11 cellular contexts compared by ENCODE assay signal in the genomic region with DNA sequence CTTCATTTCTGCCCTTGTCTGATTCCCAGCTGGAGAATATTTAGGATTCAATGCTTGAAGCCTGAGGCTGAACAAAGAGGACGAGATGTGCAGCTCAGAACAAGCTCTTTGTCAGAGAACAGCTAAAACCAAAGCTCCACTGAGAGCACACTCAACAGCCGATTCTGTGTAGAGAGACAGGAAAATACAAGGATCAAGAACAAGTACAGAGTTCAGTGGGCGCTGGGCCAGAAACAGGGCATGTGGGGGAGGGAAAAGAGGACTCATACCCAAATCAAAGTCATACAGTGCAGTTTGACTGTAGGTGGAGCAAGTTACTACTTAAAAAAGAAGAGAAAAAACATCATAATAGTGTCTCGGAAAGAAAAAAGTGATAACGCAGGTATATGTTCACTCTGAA. TPM values are rescaled to one million over a fixed set of nuclear protein-coding genes. Genes with fewer than 3 reads are reported as not detected.
A peak's percentile ranks its signal among the peaks of the same experiment; 100 is the strongest.
DNase-seq lines count a peak whose midpoint lies in the region; ATAC-seq and TF ChIP-seq lines count a peak whose summit lies in the region.
"Had no signal": no experiment of that assay in that cellular context is flagged by ENCODE, and none has a peak within 500 bp of the region (broad histone marks: within the 10 kb centered on the region; RNA-seq: fewer than 3 reads in every experiment).

TSS of gene AGMO (minus strand) at position 176 of the 400 bp plus-strand sequence.

- ATAC-seq in GM18519 (IDR thresholded peaks at IDR 0.05; ENCODE audit: low FRiP score, unreplicated experiment) (no peak), HG03469 (IDR thresholded peaks at IDR 0.05; ENCODE audit: unreplicated experiment) (no peak), HG02840 (IDR thresholded peaks at IDR 0.05; ENCODE audit: low FRiP score, unreplicated experiment) (no peak), HG03280 (IDR thresholded peaks at IDR 0.05; ENCODE audit: unreplicated experiment) (no peak)
- ATAC-seq: activated CD8-positive, alpha-beta T cell treated with anti-CD3 and anti-CD28 coated beads, Interleukin-2, amount 10 ng/mL, durations not matched to agents 7 days and 5 days; stimulated activated naive B cell treated with anti-CD40 and anti-IgM and Interleukin-4, amounts not matched to agents 10 μg/mL and 1 μg/mL and 100 μg/mL, for 72 hours had no signal

- H3K27ac ChIP-seq in cingulate gyrus (ENCODE audit: low read depth, low read length) (peak within 1 kb of the TSS; percentile 70), thyroid gland (peak within 1 kb of the TSS; percentile 38 to 64 (median 46))

- intact Hi-C loops in thyroid gland (cut with DNase I): no loop called here

- no peaks in the 10 kb centered on the region for H3K4me1 ChIP-seq in thyroid gland

- H3K4me3 ChIP-seq in thyroid gland (replicated peaks in 1 of 3): no peak within 1 kb of the TSS

- no peaks in the 10 kb centered on the region for H3K36me3 ChIP-seq in thyroid gland

- TF ChIP-seq POLR2A in thyroid gland (IDR thresholded peaks at IDR 0.05): peak in 1 of 2 donors; percentile 13

- DNase-seq in NCI-H524 treated with DMSO at 0.1 percent for 48 hours (lab: John Stamatoyannopoulos, UW) (peak; percentile 19), left kidney (ENCODE audit: low read depth, low spot score) (peak; percentile 33), thyroid gland (peak; percentile 37 to 50)
- DNase-seq: activated CD8-positive, alpha-beta T cell treated with anti-CD3 and anti-CD28 coated beads, Interleukin-2, amount 10 ng/mL, durations not matched to agents 7 days and 5 days; islet precursor cell; stimulated activated naive B cell treated with anti-CD40 and anti-IgM and Interleukin-4, amounts not matched to agents 10 μg/mL and 1 μg/mL and 100 μg/mL, for 72 hours had no signal

- no peaks in the 10 kb centered on the region for H3K9me3 ChIP-seq in thyroid gland

- H3K27me3 ChIP-seq in thyroid gland: no peaks in the 10 kb centered on the region

- TF ChIP-seq CTCF in thyroid gland (IDR thresholded peaks at IDR 0.05): no peak

- WGBS in thyroid gland, 2 donors: 43 to 47% methylated on average over 5 of the region's 5 CpGs

RNA-seq across cellular contexts. Expression of gene AGMO, which starts in this region (rescaled TPM):
- 1 to 10 TPM in 3 of 4 donors, under 1 TPM in 1; 0.83 to 2.0 (median 1.8) TPM for total RNA-seq in thyroid gland
- total RNA-seq: activated CD8-positive, alpha-beta T cell treated with anti-CD3 and anti-CD28 coated beads, Interleukin-2, amount 10 ng/mL, durations not matched to agents 7 days and 5 days had no signal
